1 cellular context compared by ENCODE assay signal in the genomic region with DNA sequence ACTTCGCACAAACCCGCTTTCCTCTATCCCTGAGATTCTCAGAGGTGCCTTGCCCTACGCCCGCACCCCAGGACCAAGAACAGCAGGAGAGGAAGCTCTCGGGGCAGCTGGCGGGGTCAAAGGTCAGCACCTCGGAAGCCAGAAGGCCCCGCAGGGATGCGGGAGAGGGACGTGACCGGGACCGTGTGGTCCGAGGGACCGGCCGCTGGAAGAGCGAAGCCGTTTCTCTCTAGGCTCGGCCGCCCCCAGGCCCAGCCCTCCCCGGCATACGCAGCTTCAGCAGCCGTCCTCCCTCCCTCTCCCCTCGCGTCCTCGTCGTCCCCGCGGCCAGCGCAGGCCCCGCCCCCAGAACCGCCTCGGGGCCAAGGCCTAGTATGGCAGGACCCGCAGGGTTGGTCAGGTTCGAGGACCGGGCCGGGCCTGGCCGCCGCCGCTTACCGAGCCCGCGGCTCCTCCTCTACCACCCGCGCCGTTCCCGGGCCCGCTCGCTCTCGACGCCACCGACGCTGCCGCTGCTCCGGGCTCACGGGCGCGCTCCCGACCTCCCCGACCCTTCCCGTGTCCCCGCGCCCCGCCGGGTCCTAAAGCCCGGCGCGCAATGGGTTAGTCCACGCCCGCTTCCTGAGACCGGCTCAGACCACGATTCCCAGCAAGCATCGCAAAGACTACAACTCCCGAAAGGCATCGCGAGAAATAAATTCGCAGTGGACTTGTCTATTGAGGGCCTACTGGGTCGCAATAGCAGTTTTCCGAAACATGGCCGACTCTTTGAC.
A peak's percentile ranks its signal among the peaks of the same experiment; 100 is the strongest.
TF ChIP-seq lines count a peak whose summit lies in the region.

A gene with protein sequence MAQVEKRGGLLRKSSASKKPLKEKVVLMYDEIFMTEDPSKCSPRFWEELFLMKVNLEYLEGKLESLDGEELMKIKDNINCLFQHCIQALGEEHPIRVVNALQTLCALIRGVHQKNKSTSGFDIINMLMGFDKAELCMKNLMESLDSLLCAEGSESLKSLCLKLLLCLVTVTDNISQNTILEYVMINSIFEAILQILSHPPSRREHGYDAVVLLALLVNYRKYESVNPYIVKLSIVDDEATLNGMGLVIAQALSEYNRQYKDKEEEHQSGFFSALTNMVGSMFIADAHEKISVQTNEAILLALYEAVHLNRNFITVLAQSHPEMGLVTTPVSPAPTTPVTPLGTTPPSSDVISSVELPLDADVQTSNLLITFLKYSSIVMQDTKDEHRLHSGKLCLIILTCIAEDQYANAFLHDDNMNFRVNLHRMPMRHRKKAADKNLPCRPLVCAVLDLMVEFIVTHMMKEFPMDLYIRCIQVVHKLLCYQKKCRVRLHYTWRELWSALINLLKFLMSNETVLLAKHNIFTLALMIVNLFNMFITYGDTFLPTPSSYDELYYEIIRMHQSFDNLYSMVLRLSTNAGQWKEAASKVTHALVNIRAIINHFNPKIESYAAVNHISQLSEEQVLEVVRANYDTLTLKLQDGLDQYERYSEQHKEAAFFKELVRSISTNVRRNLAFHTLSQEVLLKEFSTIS (minus strand): TSS at position 527 of the 773 bp plus-strand sequence. CDS start 16,059 bp downstream, outside the sequence.

TF ChIP-seq in WTC11, 78 proteins besides CTCF, POLR2A, EP300 and RAD21 (continued from another document and continues in another):
- TF ChIP-seq, protein P1, sequence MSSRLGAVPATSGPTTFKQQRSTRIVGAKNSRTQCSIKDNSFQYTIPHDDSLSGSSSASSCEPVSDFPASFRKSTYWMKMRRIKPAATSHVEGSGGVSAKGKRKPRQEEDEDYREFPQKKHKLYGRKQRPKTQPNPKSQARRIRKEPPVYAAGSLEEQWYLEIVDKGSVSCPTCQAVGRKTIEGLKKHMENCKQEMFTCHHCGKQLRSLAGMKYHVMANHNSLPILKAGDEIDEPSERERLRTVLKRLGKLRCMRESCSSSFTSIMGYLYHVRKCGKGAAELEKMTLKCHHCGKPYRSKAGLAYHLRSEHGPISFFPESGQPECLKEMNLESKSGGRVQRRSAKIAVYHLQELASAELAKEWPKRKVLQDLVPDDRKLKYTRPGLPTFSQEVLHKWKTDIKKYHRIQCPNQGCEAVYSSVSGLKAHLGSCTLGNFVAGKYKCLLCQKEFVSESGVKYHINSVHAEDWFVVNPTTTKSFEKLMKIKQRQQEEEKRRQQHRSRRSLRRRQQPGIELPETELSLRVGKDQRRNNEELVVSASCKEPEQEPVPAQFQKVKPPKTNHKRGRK (CRISPR knock-in tag; IDR thresholded peaks at IDR 0.05; ENCODE audit: borderline replicate concordance) = no peak
- TF ChIP-seq, protein P2, sequence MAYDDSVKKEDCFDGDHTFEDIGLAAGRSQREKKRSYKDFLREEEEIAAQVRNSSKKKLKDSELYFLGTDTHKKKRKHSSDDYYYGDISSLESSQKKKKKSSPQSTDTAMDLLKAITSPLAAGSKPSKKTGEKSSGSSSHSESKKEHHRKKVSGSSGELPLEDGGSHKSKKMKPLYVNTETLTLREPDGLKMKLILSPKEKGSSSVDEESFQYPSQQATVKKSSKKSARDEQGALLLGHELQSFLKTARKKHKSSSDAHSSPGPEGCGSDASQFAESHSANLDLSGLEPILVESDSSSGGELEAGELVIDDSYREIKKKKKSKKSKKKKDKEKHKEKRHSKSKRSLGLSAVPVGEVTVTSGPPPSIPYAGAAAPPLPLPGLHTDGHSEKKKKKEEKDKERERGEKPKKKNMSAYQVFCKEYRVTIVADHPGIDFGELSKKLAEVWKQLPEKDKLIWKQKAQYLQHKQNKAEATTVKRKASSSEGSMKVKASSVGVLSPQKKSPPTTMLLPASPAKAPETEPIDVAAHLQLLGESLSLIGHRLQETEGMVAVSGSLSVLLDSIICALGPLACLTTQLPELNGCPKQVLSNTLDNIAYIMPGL (CRISPR knock-in tag; IDR thresholded peaks at IDR 0.05) = peak; percentile 93
- TF ChIP-seq, protein P3, sequence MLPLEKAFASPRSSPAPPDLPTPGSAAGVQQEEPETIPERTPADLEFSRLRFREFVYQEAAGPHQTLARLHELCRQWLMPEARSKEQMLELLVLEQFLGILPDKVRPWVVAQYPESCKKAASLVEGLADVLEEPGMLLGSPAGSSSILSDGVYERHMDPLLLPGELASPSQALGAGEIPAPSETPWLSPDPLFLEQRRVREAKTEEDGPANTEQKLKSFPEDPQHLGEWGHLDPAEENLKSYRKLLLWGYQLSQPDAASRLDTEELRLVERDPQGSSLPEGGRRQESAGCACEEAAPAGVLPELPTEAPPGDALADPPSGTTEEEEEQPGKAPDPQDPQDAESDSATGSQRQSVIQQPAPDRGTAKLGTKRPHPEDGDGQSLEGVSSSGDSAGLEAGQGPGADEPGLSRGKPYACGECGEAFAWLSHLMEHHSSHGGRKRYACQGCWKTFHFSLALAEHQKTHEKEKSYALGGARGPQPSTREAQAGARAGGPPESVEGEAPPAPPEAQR (CRISPR knock-in tag; IDR thresholded peaks at IDR 0.05) = no peak
- TF ChIP-seq, protein P4, sequence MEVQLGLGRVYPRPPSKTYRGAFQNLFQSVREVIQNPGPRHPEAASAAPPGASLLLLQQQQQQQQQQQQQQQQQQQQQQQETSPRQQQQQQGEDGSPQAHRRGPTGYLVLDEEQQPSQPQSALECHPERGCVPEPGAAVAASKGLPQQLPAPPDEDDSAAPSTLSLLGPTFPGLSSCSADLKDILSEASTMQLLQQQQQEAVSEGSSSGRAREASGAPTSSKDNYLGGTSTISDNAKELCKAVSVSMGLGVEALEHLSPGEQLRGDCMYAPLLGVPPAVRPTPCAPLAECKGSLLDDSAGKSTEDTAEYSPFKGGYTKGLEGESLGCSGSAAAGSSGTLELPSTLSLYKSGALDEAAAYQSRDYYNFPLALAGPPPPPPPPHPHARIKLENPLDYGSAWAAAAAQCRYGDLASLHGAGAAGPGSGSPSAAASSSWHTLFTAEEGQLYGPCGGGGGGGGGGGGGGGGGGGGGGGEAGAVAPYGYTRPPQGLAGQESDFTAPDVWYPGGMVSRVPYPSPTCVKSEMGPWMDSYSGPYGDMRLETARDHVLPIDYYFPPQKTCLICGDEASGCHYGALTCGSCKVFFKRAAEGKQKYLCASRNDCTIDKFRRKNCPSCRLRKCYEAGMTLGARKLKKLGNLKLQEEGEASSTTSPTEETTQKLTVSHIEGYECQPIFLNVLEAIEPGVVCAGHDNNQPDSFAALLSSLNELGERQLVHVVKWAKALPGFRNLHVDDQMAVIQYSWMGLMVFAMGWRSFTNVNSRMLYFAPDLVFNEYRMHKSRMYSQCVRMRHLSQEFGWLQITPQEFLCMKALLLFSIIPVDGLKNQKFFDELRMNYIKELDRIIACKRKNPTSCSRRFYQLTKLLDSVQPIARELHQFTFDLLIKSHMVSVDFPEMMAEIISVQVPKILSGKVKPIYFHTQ (CRISPR knock-in tag; IDR thresholded peaks at IDR 0.05) = no peak
- TF ChIP-seq ZNF396 (CRISPR knock-in tag; IDR thresholded peaks at IDR 0.05; ENCODE audit: borderline replicate concordance) = no peak
- TF ChIP-seq TCF7 (CRISPR knock-in tag; IDR thresholded peaks at IDR 0.05; ENCODE audit: low read depth) = no peak
- TF ChIP-seq, protein P5, sequence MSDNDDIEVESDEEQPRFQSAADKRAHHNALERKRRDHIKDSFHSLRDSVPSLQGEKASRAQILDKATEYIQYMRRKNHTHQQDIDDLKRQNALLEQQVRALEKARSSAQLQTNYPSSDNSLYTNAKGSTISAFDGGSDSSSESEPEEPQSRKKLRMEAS (CRISPR knock-in tag; IDR thresholded peaks at IDR 0.05) = peak; percentile 57; the same call in 1 of the 2 replicates
- no peak for TF ChIP-seq IRF2 (CRISPR knock-in tag; IDR thresholded peaks at IDR 0.05; ENCODE audit: borderline replicate concordance, low read depth)
- no peak for TF ChIP-seq RORB (CRISPR knock-in tag; IDR thresholded peaks at IDR 0.05)
- TF ChIP-seq, protein P6, sequence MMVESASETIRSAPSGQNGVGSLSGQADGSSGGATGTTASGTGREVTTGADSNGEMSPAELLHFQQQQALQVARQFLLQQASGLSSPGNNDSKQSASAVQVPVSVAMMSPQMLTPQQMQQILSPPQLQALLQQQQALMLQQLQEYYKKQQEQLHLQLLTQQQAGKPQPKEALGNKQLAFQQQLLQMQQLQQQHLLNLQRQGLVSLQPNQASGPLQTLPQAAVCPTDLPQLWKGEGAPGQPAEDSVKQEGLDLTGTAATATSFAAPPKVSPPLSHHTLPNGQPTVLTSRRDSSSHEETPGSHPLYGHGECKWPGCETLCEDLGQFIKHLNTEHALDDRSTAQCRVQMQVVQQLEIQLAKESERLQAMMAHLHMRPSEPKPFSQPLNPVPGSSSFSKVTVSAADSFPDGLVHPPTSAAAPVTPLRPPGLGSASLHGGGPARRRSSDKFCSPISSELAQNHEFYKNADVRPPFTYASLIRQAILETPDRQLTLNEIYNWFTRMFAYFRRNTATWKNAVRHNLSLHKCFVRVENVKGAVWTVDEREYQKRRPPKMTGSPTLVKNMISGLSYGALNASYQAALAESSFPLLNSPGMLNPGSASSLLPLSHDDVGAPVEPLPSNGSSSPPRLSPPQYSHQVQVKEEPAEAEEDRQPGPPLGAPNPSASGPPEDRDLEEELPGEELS (CRISPR knock-in tag; IDR thresholded peaks at IDR 0.05) = peak; percentile 87
- peak; percentile 78; the same call in 1 of the 2 replicates for TF ChIP-seq ZNF219 (CRISPR knock-in tag; IDR thresholded peaks at IDR 0.05; ENCODE audit: borderline replicate concordance)
- TF ChIP-seq MYBL2 (CRISPR knock-in tag; IDR thresholded peaks at IDR 0.05) = peak; percentile 83
- peak; percentile 82 for TF ChIP-seq ZNF263 (CRISPR knock-in tag; IDR thresholded peaks at IDR 0.05; ENCODE audit: low read depth)
- TF ChIP-seq GABPB1 (CRISPR knock-in tag; IDR thresholded peaks at IDR 0.05) = 0 out of 2 replicates have a peak, but pooled peaks have one; percentile 34
- TF ChIP-seq ATF1 (CRISPR knock-in tag; IDR thresholded peaks at IDR 0.05) = 0 out of 2 replicates have a peak, but pooled peaks have one; percentile 51
- TF ChIP-seq, protein P7, sequence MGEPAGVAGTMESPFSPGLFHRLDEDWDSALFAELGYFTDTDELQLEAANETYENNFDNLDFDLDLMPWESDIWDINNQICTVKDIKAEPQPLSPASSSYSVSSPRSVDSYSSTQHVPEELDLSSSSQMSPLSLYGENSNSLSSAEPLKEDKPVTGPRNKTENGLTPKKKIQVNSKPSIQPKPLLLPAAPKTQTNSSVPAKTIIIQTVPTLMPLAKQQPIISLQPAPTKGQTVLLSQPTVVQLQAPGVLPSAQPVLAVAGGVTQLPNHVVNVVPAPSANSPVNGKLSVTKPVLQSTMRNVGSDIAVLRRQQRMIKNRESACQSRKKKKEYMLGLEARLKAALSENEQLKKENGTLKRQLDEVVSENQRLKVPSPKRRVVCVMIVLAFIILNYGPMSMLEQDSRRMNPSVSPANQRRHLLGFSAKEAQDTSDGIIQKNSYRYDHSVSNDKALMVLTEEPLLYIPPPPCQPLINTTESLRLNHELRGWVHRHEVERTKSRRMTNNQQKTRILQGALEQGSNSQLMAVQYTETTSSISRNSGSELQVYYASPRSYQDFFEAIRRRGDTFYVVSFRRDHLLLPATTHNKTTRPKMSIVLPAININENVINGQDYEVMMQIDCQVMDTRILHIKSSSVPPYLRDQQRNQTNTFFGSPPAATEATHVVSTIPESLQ (CRISPR knock-in tag; IDR thresholded peaks at IDR 0.05) = no peak
- TF ChIP-seq EMX1 (CRISPR knock-in tag; IDR thresholded peaks at IDR 0.05) = no peak
- TF ChIP-seq JUN (CRISPR knock-in tag; IDR thresholded peaks at IDR 0.05) = peak; percentile 68; the same call in 1 of the 2 replicates
- TF ChIP-seq CREM (CRISPR knock-in tag; IDR thresholded peaks at IDR 0.05) = peak; percentile 72; the same call in 1 of the 2 replicates
- TF ChIP-seq GTF2I (CRISPR knock-in tag; conservative IDR thresholded peaks at IDR 0.05) = no peak
- no peak; the same call in 1 of the 2 replicates for TF ChIP-seq NFYB (CRISPR knock-in tag; conservative IDR thresholded peaks at IDR 0.05; ENCODE audit: low read depth)
- TF ChIP-seq, protein P8, sequence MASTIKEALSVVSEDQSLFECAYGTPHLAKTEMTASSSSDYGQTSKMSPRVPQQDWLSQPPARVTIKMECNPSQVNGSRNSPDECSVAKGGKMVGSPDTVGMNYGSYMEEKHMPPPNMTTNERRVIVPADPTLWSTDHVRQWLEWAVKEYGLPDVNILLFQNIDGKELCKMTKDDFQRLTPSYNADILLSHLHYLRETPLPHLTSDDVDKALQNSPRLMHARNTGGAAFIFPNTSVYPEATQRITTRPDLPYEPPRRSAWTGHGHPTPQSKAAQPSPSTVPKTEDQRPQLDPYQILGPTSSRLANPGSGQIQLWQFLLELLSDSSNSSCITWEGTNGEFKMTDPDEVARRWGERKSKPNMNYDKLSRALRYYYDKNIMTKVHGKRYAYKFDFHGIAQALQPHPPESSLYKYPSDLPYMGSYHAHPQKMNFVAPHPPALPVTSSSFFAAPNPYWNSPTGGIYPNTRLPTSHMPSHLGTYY (CRISPR knock-in tag; IDR thresholded peaks at IDR 0.05) = no peak
- TF ChIP-seq FOXP1 (CRISPR knock-in tag; IDR thresholded peaks at IDR 0.05; ENCODE audit: borderline replicate concordance) = peak; percentile 95; the same call in 1 of the 2 replicates
- TF ChIP-seq KAT7 (CRISPR knock-in tag; IDR thresholded peaks at IDR 0.05; ENCODE audit: borderline replicate concordance) = 0 out of 2 replicates have a peak, but pooled peaks have one; percentile 36
- TF ChIP-seq, protein P9, sequence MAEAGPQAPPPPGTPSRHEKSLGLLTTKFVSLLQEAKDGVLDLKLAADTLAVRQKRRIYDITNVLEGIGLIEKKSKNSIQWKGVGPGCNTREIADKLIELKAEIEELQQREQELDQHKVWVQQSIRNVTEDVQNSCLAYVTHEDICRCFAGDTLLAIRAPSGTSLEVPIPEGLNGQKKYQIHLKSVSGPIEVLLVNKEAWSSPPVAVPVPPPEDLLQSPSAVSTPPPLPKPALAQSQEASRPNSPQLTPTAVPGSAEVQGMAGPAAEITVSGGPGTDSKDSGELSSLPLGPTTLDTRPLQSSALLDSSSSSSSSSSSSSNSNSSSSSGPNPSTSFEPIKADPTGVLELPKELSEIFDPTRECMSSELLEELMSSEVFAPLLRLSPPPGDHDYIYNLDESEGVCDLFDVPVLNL (CRISPR knock-in tag; IDR thresholded peaks at IDR 0.05; ENCODE audit: borderline replicate concordance, low read depth) = no peak
- peak; percentile 79; the same call in 1 of the 2 replicates for TF ChIP-seq ZNF232 (CRISPR knock-in tag; IDR thresholded peaks at IDR 0.05)
- TF ChIP-seq, protein P10, sequence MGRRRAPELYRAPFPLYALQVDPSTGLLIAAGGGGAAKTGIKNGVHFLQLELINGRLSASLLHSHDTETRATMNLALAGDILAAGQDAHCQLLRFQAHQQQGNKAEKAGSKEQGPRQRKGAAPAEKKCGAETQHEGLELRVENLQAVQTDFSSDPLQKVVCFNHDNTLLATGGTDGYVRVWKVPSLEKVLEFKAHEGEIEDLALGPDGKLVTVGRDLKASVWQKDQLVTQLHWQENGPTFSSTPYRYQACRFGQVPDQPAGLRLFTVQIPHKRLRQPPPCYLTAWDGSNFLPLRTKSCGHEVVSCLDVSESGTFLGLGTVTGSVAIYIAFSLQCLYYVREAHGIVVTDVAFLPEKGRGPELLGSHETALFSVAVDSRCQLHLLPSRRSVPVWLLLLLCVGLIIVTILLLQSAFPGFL (CRISPR knock-in tag; IDR thresholded peaks at IDR 0.05; ENCODE audit: borderline replicate concordance) = no peak
- no peak for TF ChIP-seq CBFB (CRISPR knock-in tag; IDR thresholded peaks at IDR 0.05; ENCODE audit: low read depth)
- no peak for TF ChIP-seq OVOL2 (CRISPR knock-in tag; IDR thresholded peaks at IDR 0.05; ENCODE audit: borderline replicate concordance)
